28 cellular contexts compared by ENCODE assay signal in genomic region chr20:51592564-51592963, GRCh38.
"Had no signal": no experiment of that assay in that cellular context is flagged by ENCODE, and none has a peak within 500 bp of the region (broad histone marks: within the 10 kb centered on the region; RNA-seq: fewer than 3 reads in every experiment).

No MANE protein-coding gene starts in this region.

- H3K4me3 ChIP-seq: colonic mucosa, coronary artery, dorsolateral prefrontal cortex, esophagus muscularis mucosa, esophagus squamous epithelium, gastrocnemius medialis, gastroesophageal sphincter, heart left ventricle, heart right ventricle had no signal

- H3K4me3 Mint-ChIP-seq: dendritic cell treated with granulocyte-macrophage colony-stimulating factor and Interleukin-4, amounts not matched to agents 40 ng/mL and 50 ng/mL, for 4 days; effector memory CD8-positive, alpha-beta T cell; endodermal cell had no signal

- H3K4me1 ChIP-seq: colonic mucosa, foreskin keratinocyte had no signal

- H3K36me3 ChIP-seq: colonic mucosa, esophagus muscularis mucosa, gastrocnemius medialis, heart left ventricle, heart right ventricle had no signal

- FAIRE-seq: colon, endometrium, endothelial cell of umbilical vein, frontal cortex had no signal

- H3K27ac Mint-ChIP-seq: dendritic cell treated with granulocyte-macrophage colony-stimulating factor and Interleukin-4, amounts not matched to agents 40 ng/mL and 50 ng/mL, for 4 days; effector memory CD8-positive, alpha-beta T cell; endodermal cell had no signal

- H3K9me3 Mint-ChIP-seq: dendritic cell treated with granulocyte-macrophage colony-stimulating factor and Interleukin-4, amounts not matched to agents 40 ng/mL and 50 ng/mL, for 4 days; effector memory CD8-positive, alpha-beta T cell; endodermal cell had no signal

- DNase-seq: colonic mucosa; cortex of kidney; dermis blood vessel endothelial cell; dorsolateral prefrontal cortex; effector CD4-positive, alpha-beta T cell; effector CD8-positive, alpha-beta T cell; effector memory CD4-positive, alpha-beta T cell; effector memory CD8-positive, alpha-beta T cell; endodermal cell; erythroblast; esophagus squamous epithelium; foreskin keratinocyte; foreskin melanocyte; gastrocnemius medialis; glutamatergic neuron; head of caudate nucleus; heart left ventricle; heart right ventricle had no signal

- H3K27ac ChIP-seq: colonic mucosa, coronary artery, dorsolateral prefrontal cortex, epithelial cell of prostate, esophagus muscularis mucosa, esophagus squamous epithelium, foreskin keratinocyte, gastrocnemius medialis, gastroesophageal sphincter, heart left ventricle, heart right ventricle had no signal

- ATAC-seq: effector memory CD8-positive, alpha-beta T cell; esophagus mucosa; foreskin keratinocyte; gastrocnemius medialis; gastroesophageal sphincter; heart left ventricle; heart right ventricle had no signal

- H3K9me3 ChIP-seq: colonic mucosa, esophagus muscularis mucosa, esophagus squamous epithelium, gastrocnemius medialis, gastroesophageal sphincter, heart left ventricle, heart right ventricle had no signal

- H3K27me3 ChIP-seq: colonic mucosa, dorsolateral prefrontal cortex, esophagus muscularis mucosa, esophagus squamous epithelium, gastrocnemius medialis, gastroesophageal sphincter, heart left ventricle, heart right ventricle had no signal
